ENCODE assay signal across 8 cellular contexts in genomic region chr19:39405930-39406655, GRCh38. TPM values are rescaled to one million over a fixed set of nuclear protein-coding genes. Genes with fewer than 3 reads are reported as not detected.
A peak's percentile ranks its signal among the peaks of the same experiment; 100 is the strongest.
DNase-seq lines count a peak whose midpoint lies in the region; TF ChIP-seq lines count a peak whose summit lies in the region.

No MANE protein-coding gene starts in this region.

- H3K27me3 ChIP-seq in ACC112 (ENCODE audit: insufficient read depth, low read length) (no peaks in the 10 kb centered on the region), Karpas-422 (ENCODE audit: low read length) (no peaks in the 10 kb centered on the region; the same call in 1 of the 2 replicates), neutrophil (no peaks in the 10 kb centered on the region), thymus (ENCODE audit: control insufficient read depth, insufficient read depth) (no peaks in the 10 kb centered on the region)

- peaks cover 18% of the 10 kb centered on the region for H4K20me1 ChIP-seq in Karpas-422 (ENCODE audit: insufficient read depth, low read depth, low read length)

- peaks cover 45% of the 10 kb centered on the region for H3K4me1 Mint-ChIP-seq in activated CD4-positive, alpha-beta memory T cell treated with anti-CD3 and anti-CD28 coated beads for 36 hours (ENCODE audit: low read depth)
- H3K4me1 Mint-ChIP-seq in endothelial cell (ENCODE audit: unreplicated experiment): peaks cover 32% of the 10 kb centered on the region

- POLR2A ChIA-PET in activated CD4-positive, alpha-beta memory T cell treated with anti-CD3 and anti-CD28 coated beads for 36 hours (lab: Charles Lee): interaction anchor here (1.1 to 4.0 kb wide), 5 partner anchors 8 to 125 kb away, joined by 3 to 53 read pairs (median 22); partner anchors contain the start of genes MED29, PAF1 and RPS16

- no peak for TF ChIP-seq CTCF in endothelial cell (IDR thresholded peaks at IDR 0.05; ENCODE audit: unreplicated experiment)
- no peak for TF ChIP-seq CTCF in neutrophil (IDR thresholded peaks at IDR 0.05)

- peak overlapping the region; percentile 94 for H3K9ac ChIP-seq in Karpas-422 (ENCODE audit: low read length)

- H3K4me2 ChIP-seq in Karpas-422 (ENCODE audit: low read depth, low read length, poor library complexity, severe bottlenecking): peak overlapping the region; percentile 98

- peaks cover 17% of the 10 kb centered on the region; the same call in 1 of the 2 replicates for H3K36me3 ChIP-seq in ACC112 (ENCODE audit: insufficient read depth, low read length)
- no peaks in the 10 kb centered on the region for H3K36me3 ChIP-seq in Karpas-422 (ENCODE audit: insufficient read depth, low read length)
- peaks cover 25% of the 10 kb centered on the region for H3K36me3 ChIP-seq in neutrophil
- peaks cover 15% of the 10 kb centered on the region for H3K36me3 ChIP-seq in thymus (ENCODE audit: control insufficient read depth, insufficient read depth)

- H3K27me3 Mint-ChIP-seq in activated CD4-positive, alpha-beta memory T cell treated with anti-CD3 and anti-CD28 coated beads for 36 hours: no peaks in the 10 kb centered on the region
- peaks cover 30% of the 10 kb centered on the region for H3K27me3 Mint-ChIP-seq in endothelial cell (ENCODE audit: unreplicated experiment)

- H3K27ac ChIP-seq in ACC112 (ENCODE audit: low read depth, low read length): peak overlapping the region; percentile 69
- H3K27ac ChIP-seq in Karpas-422 (ENCODE audit: low read length): no peak overlapping the region
- H3K27ac ChIP-seq in neutrophil: peak overlapping the region; percentile 100
- peak overlapping the region; percentile 93 for H3K27ac ChIP-seq in thymus (ENCODE audit: low read depth)

- H2AFZ ChIP-seq in ACC112 (ENCODE audit: low read length, unreplicated experiment) (no peak overlapping the region), Karpas-422 (ENCODE audit: low read length) (no peak overlapping the region; the same call in 1 of the 2 replicates)

- peaks cover 30% of the 10 kb centered on the region for H3K36me3 Mint-ChIP-seq in activated CD4-positive, alpha-beta memory T cell treated with anti-CD3 and anti-CD28 coated beads for 36 hours
- peaks cover 4% of the 10 kb centered on the region for H3K36me3 Mint-ChIP-seq in endothelial cell (ENCODE audit: low read depth, unreplicated experiment)

- 16% methylated on average over 22 of the region's 22 CpGs for WGBS in thymus

- CTCF ChIA-PET in activated CD4-positive, alpha-beta memory T cell treated with anti-CD3 and anti-CD28 coated beads for 36 hours (lab: Charles Lee): interaction anchor here (0.7 to 4.5 kb wide), 3 partner anchors 8 to 30 kb away, joined by 4 to 54 read pairs (median 5); partner anchors contain the start of genes MED29, PAF1 and RPS16

- peak overlapping the region; percentile 85 for H3K4me3 Mint-ChIP-seq in activated CD4-positive, alpha-beta memory T cell treated with anti-CD3 and anti-CD28 coated beads for 36 hours
- peak overlapping the region; percentile 95 for H3K4me3 Mint-ChIP-seq in endothelial cell (ENCODE audit: unreplicated experiment)

- H3K9me3 Mint-ChIP-seq in activated CD4-positive, alpha-beta memory T cell treated with anti-CD3 and anti-CD28 coated beads for 36 hours: no peaks in the 10 kb centered on the region
- no peaks in the 10 kb centered on the region for H3K9me3 Mint-ChIP-seq in endothelial cell (ENCODE audit: unreplicated experiment)

- DNase-seq in Karpas-422 (peak; percentile 86), endothelial cell (ENCODE audit: low spot score) (no peak), amniotic stem cell (lab: John Stamatoyannopoulos, UW) (no peak), hippocampal formation (lab: John Stamatoyannopoulos, UW) (no peak)
- DNase-seq in activated CD4-positive, alpha-beta memory T cell treated with anti-CD3 and anti-CD28 coated beads for 36 hours: peak; percentile 90

- peak overlapping the region; percentile 94 for H3K27ac Mint-ChIP-seq in activated CD4-positive, alpha-beta memory T cell treated with anti-CD3 and anti-CD28 coated beads for 36 hours
- H3K27ac Mint-ChIP-seq in endothelial cell (ENCODE audit: unreplicated experiment): peak overlapping the region; percentile 89

- H3K4me1 ChIP-seq in ACC112 (ENCODE audit: control insufficient read depth, insufficient read depth, low read length, unreplicated experiment): peaks cover 30% of the 10 kb centered on the region
- H3K4me1 ChIP-seq in Karpas-422 (ENCODE audit: low read length): peaks cover 74% of the 10 kb centered on the region
- peaks cover 47 to 60% of the 10 kb centered on the region in 2 experiments for H3K4me1 ChIP-seq in neutrophil (ENCODE audit: control insufficient read depth in 1 of 2, insufficient read depth in 1 of 2, low read depth in 1 of 2, low read length in 1 of 2)
- H3K4me1 ChIP-seq in thymus (ENCODE audit: control insufficient read depth, insufficient read depth, low read length): peaks cover 51% of the 10 kb centered on the region

- no peaks in the 10 kb centered on the region for H3K9me3 ChIP-seq in Karpas-422 (ENCODE audit: low read length)
- no peaks in the 10 kb centered on the region for H3K9me3 ChIP-seq in neutrophil
- no peaks in the 10 kb centered on the region for H3K9me3 ChIP-seq in thymus (ENCODE audit: control insufficient read depth)

- no peaks in the 10 kb centered on the region for H3K9me2 ChIP-seq in Karpas-422 (replicated peaks; ENCODE audit: insufficient read depth, low read length)

- peak overlapping the region; percentile 82 for H3K4me3 ChIP-seq in ACC112 (ENCODE audit: low read depth, low read length)
- peak overlapping the region; percentile 96 for H3K4me3 ChIP-seq in Karpas-422 (ENCODE audit: low read length)
- peak overlapping the region; percentile 98 to 100 for H3K4me3 ChIP-seq in neutrophil (ENCODE audit: low read depth in 1 of 2, low read length in 1 of 2)
- peak overlapping the region; percentile 99 for H3K4me3 ChIP-seq in thymus (ENCODE audit: low read length)

- peaks cover 27% of the 10 kb centered on the region for H3K79me2 ChIP-seq in ACC112 (ENCODE audit: control insufficient read depth, insufficient read depth, low read length, unreplicated experiment)
- peaks cover 22% of the 10 kb centered on the region for H3K79me2 ChIP-seq in Karpas-422 (ENCODE audit: low read length)

- intact Hi-C loops in activated CD4-positive, alpha-beta memory T cell treated with anti-CD3 and anti-CD28 coated beads for 36 hours (cut with micrococcal nuclease): no loop called here

RNA-seq across cellular contexts. Expression of gene ZFP36, which starts 0.6 kb away (rescaled TPM):
- total RNA-seq in Karpas-422 (2014; rRNA removed; shearing (Covaris generic); ENCODE audit: low replicate concordance): 10.3 and 16.3 TPM in 2 replicates
- 100 to 1,000 TPM; 104 to 118 TPM for total RNA-seq in activated CD4-positive, alpha-beta memory T cell treated with anti-CD3 and anti-CD28 coated beads for 36 hours
- 10.2 TPM for total RNA-seq in endothelial cell (ENCODE audit: unreplicated experiment)
- 250 TPM for polyA plus RNA-seq in thymus

RNA-seq across cellular contexts. Expression of gene PLEKHG2, which starts 6.4 kb away (rescaled TPM):
- 19.0 and 22.2 TPM in 2 replicates for total RNA-seq in Karpas-422 (2014; rRNA removed; shearing (Covaris generic); ENCODE audit: low replicate concordance)
- total RNA-seq in activated CD4-positive, alpha-beta memory T cell treated with anti-CD3 and anti-CD28 coated beads for 36 hours: 10 to 100 TPM; 74.9 to 80.6 TPM
- 172 TPM for total RNA-seq in endothelial cell (ENCODE audit: unreplicated experiment)
- 30.8 TPM for polyA plus RNA-seq in thymus

RNA-seq across cellular contexts. Expression of gene MED29, which starts 14.9 kb away (rescaled TPM):
- 18.1 and 18.6 TPM in 2 replicates for total RNA-seq in Karpas-422 (2014; rRNA removed; shearing (Covaris generic); ENCODE audit: low replicate concordance)
- 10 to 100 TPM; 22.2 to 26.9 TPM for total RNA-seq in activated CD4-positive, alpha-beta memory T cell treated with anti-CD3 and anti-CD28 coated beads for 36 hours
- 32.4 TPM for total RNA-seq in endothelial cell (ENCODE audit: unreplicated experiment)
- polyA plus RNA-seq in thymus: 27.8 TPM

RNA-seq across cellular contexts. Expression of gene PAF1, which starts 15.2 kb away (rescaled TPM):
- total RNA-seq in Karpas-422 (2014; rRNA removed; shearing (Covaris generic); ENCODE audit: low replicate concordance): 25.3 and 26.7 TPM in 2 replicates
- 10 to 100 TPM; 41.6 to 43.8 TPM for total RNA-seq in activated CD4-positive, alpha-beta memory T cell treated with anti-CD3 and anti-CD28 coated beads for 36 hours
- 31.7 TPM for total RNA-seq in endothelial cell (ENCODE audit: unreplicated experiment)
- 40.1 TPM for polyA plus RNA-seq in thymus

RNA-seq across cellular contexts. Expression of gene RPS16, which starts 29.7 kb away (rescaled TPM):
- 378 and 758 TPM in 2 replicates for total RNA-seq in Karpas-422 (2014; rRNA removed; shearing (Covaris generic); ENCODE audit: low replicate concordance)
- total RNA-seq in activated CD4-positive, alpha-beta memory T cell treated with anti-CD3 and anti-CD28 coated beads for 36 hours: 1,000 to 10,000 TPM; 3,682 to 3,746 TPM
- total RNA-seq in endothelial cell (ENCODE audit: unreplicated experiment): 2,151 TPM
- polyA plus RNA-seq in thymus: 3,143 TPM

Comparison
In these comparisons a context has a peak if more than half of its experiments do, and no peak if none do; other contexts are left out.
1. DNase-seq: peak in Karpas-422 (single experiment) and activated CD4-positive, alpha-beta memory T cell treated with anti-CD3 and anti-CD28 coated beads for 36 hours (single experiment); none in endothelial cell (single experiment), amniotic stem cell (single experiment) and hippocampal formation (0 of 2).
2. Peak in every context shown above with its lines, with median percentiles within 50 percentile points of each other: H3K4me3 ChIP-seq.